Comparison of ENCODE assay signal across 1 cellular context in genomic region chr11:35138606-35138948, GRCh38.
TF ChIP-seq lines count a peak whose summit lies in the region.

No MANE protein-coding gene starts in this region.

TF ChIP-seq in endothelial cell of umbilical vein, 7 proteins besides CTCF, POLR2A, EP300 and RAD21:
- TF ChIP-seq GATA2 (IDR thresholded peaks at IDR 0.05; ENCODE audit: insufficient read depth, insufficient read length, low read depth, low read length) (no peak), MYC (IDR thresholded peaks at IDR 0.05; ENCODE audit: low read depth, low read length) (no peak)
